ENCODE assay signal across 13 cellular contexts in the genomic region with DNA sequence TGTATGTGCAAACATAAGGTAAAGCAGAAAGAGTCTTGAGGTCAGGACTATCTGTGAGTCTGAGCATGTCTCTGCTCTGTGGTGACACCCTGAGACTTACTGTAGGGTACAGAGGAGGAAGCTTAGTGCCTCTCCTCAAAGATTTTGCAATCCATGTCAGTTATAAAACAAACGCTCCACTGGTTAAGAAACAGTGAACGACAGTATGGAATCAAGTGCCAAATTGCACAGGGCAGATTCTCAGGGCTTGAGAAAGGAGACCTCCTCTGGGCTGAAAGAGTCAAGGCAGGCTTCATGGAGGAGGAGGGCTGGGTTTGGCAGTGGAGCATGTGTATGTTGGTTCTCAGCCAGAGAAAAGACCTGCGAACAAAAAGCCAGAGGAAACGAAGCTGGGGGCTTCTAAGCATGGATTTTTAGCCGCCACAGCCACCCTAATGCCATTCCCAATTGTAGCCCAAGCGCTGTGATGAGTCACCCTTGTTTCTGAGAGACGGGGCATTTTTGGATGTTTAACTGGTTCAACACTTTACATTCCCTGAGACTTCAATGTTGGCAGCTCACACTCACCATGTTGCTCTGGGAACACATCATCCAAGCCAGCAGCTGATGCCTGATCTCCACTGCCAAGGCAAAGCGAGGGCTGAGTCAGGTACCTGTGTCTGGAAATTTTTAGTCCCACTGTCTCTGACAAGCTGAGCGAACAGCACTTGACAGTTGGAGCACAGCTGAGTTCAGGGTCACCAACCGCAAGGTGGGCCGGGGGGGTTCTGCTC. TPM values are rescaled to one million over a fixed set of nuclear protein-coding genes. Genes with fewer than 3 reads are reported as not detected.
DNase-seq lines count a peak whose midpoint lies in the region; ATAC-seq and TF ChIP-seq lines count a peak whose summit lies in the region.
"Had no signal": no experiment of that assay in that cellular context is flagged by ENCODE, and none has a peak within 500 bp of the region (broad histone marks: within the 10 kb centered on the region; RNA-seq: fewer than 3 reads in every experiment).

No MANE protein-coding gene starts in this region.

- peaks cover 0 to 45% (median 29%) of the 10 kb centered on the region in 4 donors for H3K4me1 ChIP-seq in tibial artery

- peak; percentile 46 for DNase-seq in DMS 273 (lab: John Stamatoyannopoulos, UW; ENCODE audit: unreplicated experiment)
- no peak for DNase-seq in DMS 273 treated with DMSO at 0.1 percent for 48 hours (lab: John Stamatoyannopoulos, UW)
- DNase-seq in astrocyte of the hippocampus (ENCODE audit: low read depth, low spot score), result peak; percentile 94
- peak; percentile 48 for DNase-seq in left cardiac atrium
- peak; percentile 57 to 85 for DNase-seq in tibial artery
- no peak for DNase-seq in GM20000 (ENCODE audit: low spot score)
- DNase-seq: activated CD4-positive, alpha-beta T cell treated with anti-CD3 and anti-CD28 coated beads, Interleukin-2, amount 50 U/mL, for 4 hours; DMS53; stimulated activated CD8-positive, alpha-beta memory T cell treated with anti-CD3 and anti-CD28 coated beads, Interleukin-4, amount 100 ng/mL, for 48 hours; SW 1271 had no signal

- peak overlapping the region in 1 of 2 donors; percentile 15 for H3K4me3 ChIP-seq in tibial artery

- no peaks in the 10 kb centered on the region for H3K36me3 ChIP-seq in tibial artery

- intact Hi-C loops in left cardiac atrium (cut with DNase I) (no loop called here), tibial artery (cut with DNase I; ENCODE audit: low total_unique reads) (loop anchor here (5.0 to 10.0 kb wide), 2 partner anchors 42 to 609 kb away; no protein-coding TSS in a partner anchor)

- no peaks in the 10 kb centered on the region for H3K9me3 ChIP-seq in tibial artery

- no peak for TF ChIP-seq CTCF in tibial artery (IDR thresholded peaks at IDR 0.05)
- no peak for TF ChIP-seq CTCF in GM20000 (IDR thresholded peaks at IDR 0.05; ENCODE audit: extremely low read depth, missing control alignments)

- ATAC-seq in left cardiac atrium (peak; percentile 48 to 86), GM18519 (IDR thresholded peaks at IDR 0.05; ENCODE audit: low FRiP score, unreplicated experiment) (no peak), HG03432 (IDR thresholded peaks at IDR 0.05; ENCODE audit: unreplicated experiment) (no peak)

- peak overlapping the region; percentile 76 to 86 for H3K27ac ChIP-seq in tibial artery
- H3K27ac ChIP-seq: 22Rv1 had no signal

- H3K27me3 ChIP-seq in tibial artery, result no peaks in the 10 kb centered on the region

RNA-seq across cellular contexts. Expression of a gene that starts 3.4 kb away (rescaled TPM):
- 10 to 100 TPM; 13.3 to 23.4 TPM for total RNA-seq in left cardiac atrium

Comparison
In these comparisons a context has a peak if more than half of its experiments do, and no peak if none do; other contexts are left out.
1. DNase-seq: peak in DMS 273 (single experiment), astrocyte of the hippocampus (single experiment), left cardiac atrium (single experiment) and tibial artery (2 of 2); none in DMS 273 treated with DMSO at 0.1 percent for 48 hours (single experiment) and GM20000 (single experiment).
2. ATAC-seq: peak in left cardiac atrium (2 of 2); none in GM18519 (single experiment) and HG03432 (single experiment).